Comparison of ENCODE assay signal across 1 cellular context in genomic region chr3:33057320-33058298, GRCh38.
TF ChIP-seq lines count a peak whose summit lies in the region.

No MANE protein-coding gene starts in this region.

TF ChIP-seq in HepG2, 621 proteins besides CTCF, POLR2A, EP300 and RAD21 (continued from another document and continues in another):
- TF ChIP-seq, protein P1, sequence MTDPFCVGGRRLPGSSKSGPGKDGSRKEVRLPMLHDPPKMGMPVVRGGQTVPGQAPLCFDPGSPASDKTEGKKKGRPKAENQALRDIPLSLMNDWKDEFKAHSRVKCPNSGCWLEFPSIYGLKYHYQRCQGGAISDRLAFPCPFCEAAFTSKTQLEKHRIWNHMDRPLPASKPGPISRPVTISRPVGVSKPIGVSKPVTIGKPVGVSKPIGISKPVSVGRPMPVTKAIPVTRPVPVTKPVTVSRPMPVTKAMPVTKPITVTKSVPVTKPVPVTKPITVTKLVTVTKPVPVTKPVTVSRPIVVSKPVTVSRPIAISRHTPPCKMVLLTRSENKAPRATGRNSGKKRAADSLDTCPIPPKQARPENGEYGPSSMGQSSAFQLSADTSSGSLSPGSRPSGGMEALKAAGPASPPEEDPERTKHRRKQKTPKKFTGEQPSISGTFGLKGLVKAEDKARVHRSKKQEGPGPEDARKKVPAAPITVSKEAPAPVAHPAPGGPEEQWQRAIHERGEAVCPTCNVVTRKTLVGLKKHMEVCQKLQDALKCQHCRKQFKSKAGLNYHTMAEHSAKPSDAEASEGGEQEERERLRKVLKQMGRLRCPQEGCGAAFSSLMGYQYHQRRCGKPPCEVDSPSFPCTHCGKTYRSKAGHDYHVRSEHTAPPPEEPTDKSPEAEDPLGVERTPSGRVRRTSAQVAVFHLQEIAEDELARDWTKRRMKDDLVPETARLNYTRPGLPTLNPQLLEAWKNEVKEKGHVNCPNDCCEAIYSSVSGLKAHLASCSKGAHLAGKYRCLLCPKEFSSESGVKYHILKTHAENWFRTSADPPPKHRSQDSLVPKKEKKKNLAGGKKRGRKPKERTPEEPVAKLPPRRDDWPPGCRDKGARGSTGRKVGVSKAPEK (CRISPR knock-in tag; IDR thresholded peaks at IDR 0.05; ENCODE audit: borderline replicate concordance): no peak
- TF ChIP-seq SNAPC2 (CRISPR knock-in tag; IDR thresholded peaks at IDR 0.05) (no peak), ZNF354B (CRISPR knock-in tag; IDR thresholded peaks at IDR 0.05) (no peak), TEAD2 (CRISPR knock-in tag; IDR thresholded peaks at IDR 0.05) (no peak), WIZ (CRISPR knock-in tag; IDR thresholded peaks at IDR 0.05) (no peak), ARID2 (CRISPR knock-in tag; IDR thresholded peaks at IDR 0.05; ENCODE audit: borderline replicate concordance) (no peak), SALL2 (CRISPR knock-in tag; IDR thresholded peaks at IDR 0.05) (no peak), NFE2L2 (IDR thresholded peaks at IDR 0.05; ENCODE audit: low read length) (no peak), FOXJ3 (CRISPR knock-in tag; IDR thresholded peaks at IDR 0.05; ENCODE audit: borderline replicate concordance) (peak; percentile 88; the same call in 1 of the 2 replicates), NR2F1 (CRISPR knock-in tag; IDR thresholded peaks at IDR 0.05) (no peak), POGZ (CRISPR knock-in tag; IDR thresholded peaks at IDR 0.05) (peak; percentile 68), RBM22 (optimal IDR thresholded peaks at IDR 0.05; ENCODE audit: low read length) (no peak), ZNF839 (CRISPR knock-in tag; IDR thresholded peaks at IDR 0.05; ENCODE audit: borderline replicate concordance) (no peak), ETV5 (CRISPR knock-in tag; IDR thresholded peaks at IDR 0.05; ENCODE audit: borderline replicate concordance) (peak; percentile 48; the same call in 1 of the 2 replicates), HNRNPLL (IDR thresholded peaks at IDR 0.05; ENCODE audit: low read depth, low read length, poor library complexity, severe bottlenecking) (no peak), ZMYM2 (CRISPR knock-in tag; IDR thresholded peaks at IDR 0.05) (no peak), ZNF878 (CRISPR knock-in tag; IDR thresholded peaks at IDR 0.05) (no peak), ZNF281 (CRISPR knock-in tag; IDR thresholded peaks at IDR 0.05; ENCODE audit: borderline replicate concordance) (peak; percentile 50; the same call in 1 of the 2 replicates), TEAD3 (CRISPR knock-in tag; optimal IDR thresholded peaks at IDR 0.05; ENCODE audit: borderline replicate concordance) (peak; percentile 98), HOMEZ (CRISPR knock-in tag; IDR thresholded peaks at IDR 0.05; ENCODE audit: low read depth) (peak; percentile 70), MLXIP (CRISPR knock-in tag; IDR thresholded peaks at IDR 0.05; ENCODE audit: borderline replicate concordance) (no peak), NFE2 (CRISPR knock-in tag; IDR thresholded peaks at IDR 0.05) (no peak), ZBTB2 (CRISPR knock-in tag; IDR thresholded peaks at IDR 0.05; ENCODE audit: low read depth) (no peak), CBFB (CRISPR knock-in tag; IDR thresholded peaks at IDR 0.05) (0 out of 2 replicates have a peak, but pooled peaks have one; percentile 28), NR2F2 (IDR thresholded peaks at IDR 0.05; ENCODE audit: borderline replicate concordance, low read depth) (no peak), ARNT2 (CRISPR knock-in tag; IDR thresholded peaks at IDR 0.05; ENCODE audit: low read depth) (no peak), ZNF644 (CRISPR knock-in tag; IDR thresholded peaks at IDR 0.05; ENCODE audit: low read depth) (peak; percentile 91), ZNF567 (CRISPR knock-in tag; IDR thresholded peaks at IDR 0.05; ENCODE audit: borderline replicate concordance) (no peak), JUN (CRISPR knock-in tag; IDR thresholded peaks at IDR 0.05) (peak; percentile 83; the same call in 1 of the 2 replicates), BRD4 (CRISPR knock-in tag; IDR thresholded peaks at IDR 0.05) (no peak), ZKSCAN5 (CRISPR knock-in tag; IDR thresholded peaks at IDR 0.05) (no peak), REPIN1 (CRISPR knock-in tag; IDR thresholded peaks at IDR 0.05; ENCODE audit: borderline replicate concordance, low read depth) (no peak)
- TF ChIP-seq, protein P2, sequence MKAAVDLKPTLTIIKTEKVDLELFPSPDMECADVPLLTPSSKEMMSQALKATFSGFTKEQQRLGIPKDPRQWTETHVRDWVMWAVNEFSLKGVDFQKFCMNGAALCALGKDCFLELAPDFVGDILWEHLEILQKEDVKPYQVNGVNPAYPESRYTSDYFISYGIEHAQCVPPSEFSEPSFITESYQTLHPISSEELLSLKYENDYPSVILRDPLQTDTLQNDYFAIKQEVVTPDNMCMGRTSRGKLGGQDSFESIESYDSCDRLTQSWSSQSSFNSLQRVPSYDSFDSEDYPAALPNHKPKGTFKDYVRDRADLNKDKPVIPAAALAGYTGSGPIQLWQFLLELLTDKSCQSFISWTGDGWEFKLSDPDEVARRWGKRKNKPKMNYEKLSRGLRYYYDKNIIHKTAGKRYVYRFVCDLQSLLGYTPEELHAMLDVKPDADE (CRISPR knock-in tag; IDR thresholded peaks at IDR 0.05): no peak
- TF ChIP-seq, protein P3, sequence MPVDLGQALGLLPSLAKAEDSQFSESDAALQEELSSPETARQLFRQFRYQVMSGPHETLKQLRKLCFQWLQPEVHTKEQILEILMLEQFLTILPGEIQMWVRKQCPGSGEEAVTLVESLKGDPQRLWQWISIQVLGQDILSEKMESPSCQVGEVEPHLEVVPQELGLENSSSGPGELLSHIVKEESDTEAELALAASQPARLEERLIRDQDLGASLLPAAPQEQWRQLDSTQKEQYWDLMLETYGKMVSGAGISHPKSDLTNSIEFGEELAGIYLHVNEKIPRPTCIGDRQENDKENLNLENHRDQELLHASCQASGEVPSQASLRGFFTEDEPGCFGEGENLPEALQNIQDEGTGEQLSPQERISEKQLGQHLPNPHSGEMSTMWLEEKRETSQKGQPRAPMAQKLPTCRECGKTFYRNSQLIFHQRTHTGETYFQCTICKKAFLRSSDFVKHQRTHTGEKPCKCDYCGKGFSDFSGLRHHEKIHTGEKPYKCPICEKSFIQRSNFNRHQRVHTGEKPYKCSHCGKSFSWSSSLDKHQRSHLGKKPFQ (CRISPR knock-in tag; IDR thresholded peaks at IDR 0.05; ENCODE audit: insufficient replicate concordance): no peak
- TF ChIP-seq, protein P4, sequence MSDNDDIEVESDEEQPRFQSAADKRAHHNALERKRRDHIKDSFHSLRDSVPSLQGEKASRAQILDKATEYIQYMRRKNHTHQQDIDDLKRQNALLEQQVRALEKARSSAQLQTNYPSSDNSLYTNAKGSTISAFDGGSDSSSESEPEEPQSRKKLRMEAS (IDR thresholded peaks at IDR 0.05): no peak
- TF ChIP-seq, protein P5, sequence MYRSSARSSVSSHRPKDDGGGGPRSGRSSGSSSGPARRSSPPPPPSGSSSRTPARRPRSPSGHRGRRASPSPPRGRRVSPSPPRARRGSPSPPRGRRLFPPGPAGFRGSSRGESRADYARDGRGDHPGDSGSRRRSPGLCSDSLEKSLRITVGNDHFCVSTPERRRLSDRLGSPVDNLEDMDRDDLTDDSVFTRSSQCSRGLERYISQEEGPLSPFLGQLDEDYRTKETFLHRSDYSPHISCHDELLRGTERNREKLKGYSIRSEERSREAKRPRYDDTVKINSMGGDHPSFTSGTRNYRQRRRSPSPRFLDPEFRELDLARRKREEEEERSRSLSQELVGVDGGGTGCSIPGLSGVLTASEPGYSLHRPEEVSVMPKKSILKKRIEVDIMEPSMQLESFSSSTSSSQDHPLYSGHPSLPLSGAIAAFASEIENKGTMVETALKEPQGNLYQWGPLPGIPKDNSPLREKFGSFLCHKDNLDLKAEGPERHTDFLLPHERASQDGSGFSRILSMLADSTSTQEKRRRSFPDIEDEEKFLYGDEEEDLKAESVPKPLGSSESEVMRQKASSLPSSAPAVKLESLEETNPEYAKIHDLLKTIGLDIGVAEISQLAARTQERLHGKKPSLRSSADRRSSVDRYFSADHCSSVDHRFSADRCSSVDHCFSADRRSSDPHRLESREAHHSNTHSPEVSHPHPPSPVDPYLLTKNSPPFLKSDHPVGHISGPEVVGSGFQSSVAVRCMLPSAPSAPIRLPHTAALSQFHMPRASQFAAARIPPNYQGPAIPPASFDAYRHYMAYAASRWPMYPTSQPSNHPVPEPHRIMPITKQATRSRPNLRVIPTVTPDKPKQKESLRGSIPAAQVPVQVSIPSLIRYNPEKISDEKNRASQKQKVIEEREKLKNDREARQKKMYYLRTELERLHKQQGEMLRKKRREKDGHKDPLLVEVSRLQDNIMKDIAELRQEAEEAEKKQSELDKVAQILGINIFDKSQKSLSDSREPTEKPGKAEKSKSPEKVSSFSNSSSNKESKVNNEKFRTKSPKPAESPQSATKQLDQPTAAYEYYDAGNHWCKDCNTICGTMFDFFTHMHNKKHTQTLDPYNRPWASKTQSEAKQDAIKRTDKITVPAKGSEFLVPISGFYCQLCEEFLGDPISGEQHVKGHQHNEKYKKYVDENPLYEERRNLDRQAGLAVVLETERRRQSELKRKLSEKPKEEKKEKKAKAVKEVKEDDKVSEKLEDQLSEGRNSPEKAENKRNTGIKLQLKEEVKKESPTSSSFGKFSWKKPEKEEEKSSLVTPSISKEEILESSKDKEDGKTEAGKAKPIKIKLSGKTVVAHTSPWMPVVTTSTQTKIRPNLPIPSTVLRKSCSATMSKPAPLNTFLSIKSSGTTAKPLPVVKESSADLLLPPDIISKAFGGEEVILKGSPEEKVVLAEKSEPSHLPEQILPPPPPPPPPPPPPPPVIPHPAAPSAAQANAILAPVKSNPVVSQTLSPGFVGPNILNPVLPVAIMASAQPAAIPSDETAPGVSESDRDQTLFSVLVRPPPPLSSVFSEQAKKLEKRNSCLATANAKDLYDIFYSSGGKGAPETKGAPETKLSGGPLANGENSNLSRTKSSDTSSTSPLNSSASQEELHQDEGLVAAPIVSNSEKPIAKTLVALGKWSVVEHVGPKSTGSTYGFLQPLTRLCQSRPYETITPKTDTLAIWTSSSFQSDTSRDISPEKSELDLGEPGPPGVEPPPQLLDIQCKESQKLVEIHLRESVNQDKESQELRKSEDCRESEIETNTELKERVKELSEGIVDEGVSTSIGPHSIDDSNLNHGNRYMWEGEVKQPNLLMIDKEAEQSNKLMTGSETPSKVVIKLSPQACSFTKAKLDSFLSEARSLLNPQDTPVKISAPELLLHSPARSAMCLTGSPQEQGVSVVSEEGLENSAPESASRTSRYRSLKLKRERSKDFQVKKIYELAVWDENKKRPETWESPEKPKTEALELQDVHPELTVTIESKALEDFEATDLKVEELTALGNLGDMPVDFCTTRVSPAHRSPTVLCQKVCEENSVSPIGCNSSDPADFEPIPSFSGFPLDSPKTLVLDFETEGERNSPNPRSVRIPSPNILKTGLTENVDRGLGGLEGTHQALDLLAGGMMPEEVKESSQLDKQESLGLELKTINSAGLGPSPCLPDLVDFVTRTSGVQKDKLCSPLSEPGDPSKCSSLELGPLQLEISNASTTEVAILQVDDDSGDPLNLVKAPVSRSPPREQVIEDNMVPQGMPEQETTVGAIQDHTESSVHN (CRISPR knock-in tag; IDR thresholded peaks at IDR 0.05): no peak
